ENCODE assay signal across 15 cellular contexts in the genomic region with DNA sequence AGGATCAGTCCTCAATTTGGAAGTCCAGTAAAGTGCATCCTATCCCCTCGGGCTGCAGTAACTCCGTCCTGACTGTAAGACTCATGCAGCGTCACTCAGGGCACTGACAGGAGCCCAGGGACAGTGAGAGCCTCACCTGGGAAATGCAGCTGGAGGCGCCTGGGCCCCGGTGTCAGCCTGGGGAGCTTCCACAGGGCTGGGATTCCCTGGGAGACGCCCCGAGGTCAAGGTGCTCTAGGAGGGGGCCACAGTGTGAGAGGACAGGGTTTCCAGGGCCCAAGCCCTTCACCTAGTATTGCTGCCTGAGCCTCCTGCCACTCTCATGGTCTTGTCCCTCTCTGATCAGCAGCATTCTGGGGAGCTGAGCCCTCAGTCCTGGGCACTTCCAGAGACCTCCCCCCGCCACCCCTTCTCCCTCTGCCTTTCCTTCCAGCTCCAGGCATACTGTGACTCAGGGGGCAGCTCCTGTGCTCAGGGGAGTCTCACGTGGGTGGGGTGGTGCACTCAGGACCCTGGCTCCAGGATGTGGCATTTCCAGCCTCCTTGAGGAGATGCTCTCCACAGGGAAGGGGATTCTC.
DNase-seq lines count a peak whose midpoint lies in the region; ATAC-seq and TF ChIP-seq lines count a peak whose summit lies in the region.
"Had no signal": no experiment of that assay in that cellular context is flagged by ENCODE, and none has a peak within 500 bp of the region (broad histone marks: within the 10 kb centered on the region; RNA-seq: fewer than 3 reads in every experiment).

No MANE protein-coding gene starts in this region.

- RAD21 ChIA-PET in HCT116 (lab: Charles Lee; ENCODE audit: low non-redundant PET in 1 of 2, low total read pairs in 2 of 2, uncharacterized antibody in 2 of 2, unreplicated experiment in 2 of 2) = interaction anchor here (1.1 to 1.5 kb wide), 3 partner anchors 22 to 96 kb away, joined by 3 to 10 read pairs (median 4); no protein-coding TSS in a partner anchor

- no CpG with 5 or more reads among the region's 9 CpGs for WGBS in neuronal stem cell (ENCODE audit: extremely low coverage in 2 of 2, insufficient read length in 2 of 2, insufficient replicate concordance in 1 of 2), 2 donors
- WGBS in heart right ventricle, 2 donors = 66 to 71% methylated on average over 9 of the region's 9 CpGs

- no peak overlapping the region for H3K4me3 Mint-ChIP-seq in activated CD8-positive, alpha-beta memory T cell treated with anti-CD3 and anti-CD28 coated beads, Interleukin-2, amount 10 ng/mL, durations not matched to agents 7 days and 5 days
- H3K4me3 Mint-ChIP-seq: brain had no signal

- H3K14ac ChIP-seq in neuronal stem cell (ENCODE audit: low read length) = no peak overlapping the region

- H3K4ac ChIP-seq in neuronal stem cell (ENCODE audit: low read length) = no peak overlapping the region

- H4K91ac ChIP-seq in neuronal stem cell (ENCODE audit: low read depth, low read length, poor library complexity) = no peak overlapping the region

- TF ChIP-seq POLR2A in HCT116 (IDR thresholded peaks at IDR 0.05; ENCODE audit: borderline replicate concordance, extremely low read depth, insufficient read depth, insufficient read length) = no peak

- H3K36me3 Mint-ChIP-seq in activated CD8-positive, alpha-beta memory T cell treated with anti-CD3 and anti-CD28 coated beads, Interleukin-2, amount 10 ng/mL, durations not matched to agents 7 days and 5 days = no peaks in the 10 kb centered on the region
- H3K36me3 Mint-ChIP-seq: brain had no signal

- in situ Hi-C loops in brain microvascular endothelial cell (cut with HindIII; ENCODE audit: low pct_ligation_motif_present, low sequenced_read_pairs) = no loop called here

- H3K36me3 ChIP-seq in HCT116 (ENCODE audit: control insufficient read depth in 1 of 2, insufficient read depth in 2 of 2, low read length in 2 of 2) (no peaks in the 10 kb centered on the region), brain microvascular endothelial cell (replicated peaks) (no peaks in the 10 kb centered on the region), neuronal stem cell (replicated peaks in 1 of 2; ENCODE audit: control insufficient read depth in 2 of 2, insufficient read depth in 2 of 2, low read length in 2 of 2) (no peaks in the 10 kb centered on the region), heart right ventricle (no peaks in the 10 kb centered on the region)
- H3K36me3 ChIP-seq: BLaER1 treated with 17β-estradiol and CSF1 and Interleukin-3, amounts not matched to agents 10 nM and 100 nM; colonic mucosa had no signal

- H2BK15ac ChIP-seq in neuronal stem cell (ENCODE audit: low read length) = no peak overlapping the region

- no peaks in the 10 kb centered on the region for H3K79me2 ChIP-seq in HCT116 (ENCODE audit: insufficient read depth, low read length)

- H3K4me3 ChIP-seq in HCT116 (replicated peaks in 1 of 2; ENCODE audit: low read depth in 1 of 2, low read length in 2 of 2) (no peak overlapping the region), brain microvascular endothelial cell (ENCODE audit: low read depth, low read length) (no peak overlapping the region), neuronal stem cell (ENCODE audit: low read length in 2 of 2) (no peak overlapping the region), heart right ventricle (no peak overlapping the region)
- H3K4me3 ChIP-seq: A549; BLaER1 treated with 17β-estradiol and CSF1 and Interleukin-3, amounts not matched to agents 10 nM and 100 nM; colonic mucosa; GM23248 had no signal

- no TSS peak for BruUV-seq in HCT116 (replicated peaks; lab: Mats Ljungman, UMichigan)

- H2AK5ac ChIP-seq in neuronal stem cell (ENCODE audit: low read depth, low read length) = no peak overlapping the region

- intact Hi-C loops in HCT116 (cut with micrococcal nuclease) (loop anchor here (1.0 to 10.0 kb wide), 2 partner anchors 96 to 166 kb away; no protein-coding TSS in a partner anchor), heart right ventricle (cut with DNase I) (no loop called here)

- H3K23ac ChIP-seq in neuronal stem cell (ENCODE audit: low read depth, low read length, poor library complexity) = peak overlapping the region; percentile 70

- no peak overlapping the region for H2BK12ac ChIP-seq in neuronal stem cell (ENCODE audit: low read length)

- H3K27me3 ChIP-seq in HCT116 (ENCODE audit: insufficient read depth, low read length) (peaks cover under 1% of the 10 kb centered on the region; the same call in 1 of the 2 replicates), brain microvascular endothelial cell (replicated peaks) (peaks cover 49% of the 10 kb centered on the region), neuronal stem cell (ENCODE audit: control insufficient read depth in 3 of 3, insufficient read depth in 3 of 3, low read depth in 1 of 3, low read length in 3 of 3) (peaks cover 0 to 3% (median 0%) of the 10 kb centered on the region in 3 experiments), heart right ventricle (peaks cover 0 to 38% (median 28%) of the 10 kb centered on the region in 7 donors)
- H3K27me3 ChIP-seq: BLaER1 treated with 17β-estradiol and CSF1 and Interleukin-3, amounts not matched to agents 10 nM and 100 nM; colonic mucosa had no signal

- no peak overlapping the region for H3K27ac ChIP-seq in HCT116 (ENCODE audit: low read depth, low read length)
- H3K27ac ChIP-seq in brain microvascular endothelial cell = peak overlapping the region; percentile 2
- no peak overlapping the region for H3K27ac ChIP-seq in neuronal stem cell (replicated peaks; ENCODE audit: low read length)
- H3K27ac ChIP-seq in heart right ventricle = peak overlapping the region in 1 of 10 donors; percentile 77
- H3K27ac ChIP-seq: A549; BLaER1 treated with 17β-estradiol and CSF1 and Interleukin-3, amounts not matched to agents 10 nM and 100 nM; colonic mucosa; GM23248 had no signal

- no peaks in the 10 kb centered on the region for H3K79me1 ChIP-seq in neuronal stem cell (ENCODE audit: low read depth, low read length)

- CTCF ChIA-PET in activated CD8-positive, alpha-beta memory T cell treated with anti-CD3 and anti-CD28 coated beads, Interleukin-2, amount 10 ng/mL, durations not matched to agents 7 days and 5 days (lab: Charles Lee) = interaction anchor here (0.6 to 6.5 kb wide), 38 partner anchors 8 to 346 kb away, joined by 3 to 80 read pairs (median 4); no protein-coding TSS in a partner anchor
- CTCF ChIA-PET in HCT116 (lab: Charles Lee) = interaction anchor here (0.7 to 4.7 kb wide), 22 partner anchors 9 to 171 kb away, joined by 3 to 58 read pairs (median 5); no protein-coding TSS in a partner anchor

- POLR2A ChIA-PET in HCT116 (lab: Charles Lee) = no interaction called here

- peaks cover 28% of the 10 kb centered on the region for H3K4me1 Mint-ChIP-seq in activated CD8-positive, alpha-beta memory T cell treated with anti-CD3 and anti-CD28 coated beads, Interleukin-2, amount 10 ng/mL, durations not matched to agents 7 days and 5 days
- H3K4me1 Mint-ChIP-seq: brain had no signal

- peaks cover 3% of the 10 kb centered on the region for H3K27me3 Mint-ChIP-seq in activated CD8-positive, alpha-beta memory T cell treated with anti-CD3 and anti-CD28 coated beads, Interleukin-2, amount 10 ng/mL, durations not matched to agents 7 days and 5 days

- H3K4me1 ChIP-seq in HCT116 (ENCODE audit: control insufficient read depth in 1 of 2, insufficient read depth in 2 of 2, low read length in 2 of 2) (no peaks in the 10 kb centered on the region), neuronal stem cell (ENCODE audit: control insufficient read depth in 2 of 2, insufficient read depth in 1 of 2, low read depth in 1 of 2, low read length in 2 of 2) (peaks cover 0 to 1% of the 10 kb centered on the region in 2 donors), heart right ventricle (peaks cover 0 to 11% (median 0%) of the 10 kb centered on the region in 9 donors)
- H3K4me1 ChIP-seq: A549, colonic mucosa had no signal

- no peak overlapping the region for H2AFZ ChIP-seq in HCT116 (ENCODE audit: low read depth, low read length, poor library complexity, severe bottlenecking)
- no peak overlapping the region for H2AFZ ChIP-seq in neuronal stem cell (ENCODE audit: low read length)
- H2AFZ ChIP-seq: GM23248 had no signal

- no peak overlapping the region for H3K4me2 ChIP-seq in HCT116 (ENCODE audit: low read length)
- no peak overlapping the region for H3K4me2 ChIP-seq in neuronal stem cell (ENCODE audit: insufficient read depth, low read length, poor library complexity, severe bottlenecking)
- H3K4me2 ChIP-seq: A549 had no signal

- H3K9ac ChIP-seq in HCT116 (ENCODE audit: low read length) (no peak overlapping the region), neuronal stem cell (ENCODE audit: low read depth, low read length, poor library complexity) (no peak overlapping the region)
- H3K9ac ChIP-seq: BLaER1 treated with 17β-estradiol and CSF1 and Interleukin-3, amounts not matched to agents 10 nM and 100 nM; GM23248 had no signal

- no peak overlapping the region for H2BK5ac ChIP-seq in neuronal stem cell (ENCODE audit: low read length)

- H2BK120ac ChIP-seq in neuronal stem cell (ENCODE audit: low read depth, low read length) = no peak overlapping the region

- H3K9me3 Mint-ChIP-seq in activated CD8-positive, alpha-beta memory T cell treated with anti-CD3 and anti-CD28 coated beads, Interleukin-2, amount 10 ng/mL, durations not matched to agents 7 days and 5 days (ENCODE audit: low read depth) = no peaks in the 10 kb centered on the region
- H3K9me3 Mint-ChIP-seq: brain had no signal

- TF ChIP-seq RAD21 in HCT116 (IDR thresholded peaks at IDR 0.05; ENCODE audit: low read depth) = no peak

- H3K18ac ChIP-seq in neuronal stem cell (ENCODE audit: low read length) = no peak overlapping the region

- H3K27ac Mint-ChIP-seq in activated CD8-positive, alpha-beta memory T cell treated with anti-CD3 and anti-CD28 coated beads, Interleukin-2, amount 10 ng/mL, durations not matched to agents 7 days and 5 days = no peak overlapping the region
- H3K27ac Mint-ChIP-seq: brain had no signal

- H3K9me2 ChIP-seq in HCT116 (ENCODE audit: insufficient read depth) = no peaks in the 10 kb centered on the region

- peak; percentile 22 for ATAC-seq in activated CD8-positive, alpha-beta memory T cell treated with anti-CD3 and anti-CD28 coated beads, Interleukin-2, amount 10 ng/mL, durations not matched to agents 7 days and 5 days
- ATAC-seq in HCT116 = peak; percentile 35
- no peak for ATAC-seq in GM21619 (IDR thresholded peaks at IDR 0.05; ENCODE audit: unreplicated experiment)
- no peak for ATAC-seq in heart right ventricle

- H4K20me1 ChIP-seq in HCT116 (ENCODE audit: insufficient read depth) = no peaks in the 10 kb centered on the region
- H4K20me1 ChIP-seq: BLaER1 treated with 17β-estradiol and CSF1 and Interleukin-3, amounts not matched to agents 10 nM and 100 nM had no signal

- TF ChIP-seq CTCF in HCT116 (IDR thresholded peaks at IDR 0.05 in 2 of 3, conservative IDR thresholded peaks at IDR 0.05 in 1 of 3; ENCODE audit: borderline replicate concordance in 1 of 3, insufficient read depth in 1 of 3, low read depth in 2 of 3, low read length in 2 of 3) = no peak
- TF ChIP-seq CTCF in brain microvascular endothelial cell (IDR thresholded peaks at IDR 0.05; ENCODE audit: low read depth, low read length, missing control alignments) = no peak
- peak in 1 of 9 donors; percentile 0 for TF ChIP-seq CTCF in heart right ventricle (IDR thresholded peaks at IDR 0.05)

- H3K9me3 ChIP-seq in HCT116 (ENCODE audit: control insufficient read depth in 1 of 2, insufficient read depth in 1 of 2, low read depth in 1 of 2, low read length in 2 of 2) (no peaks in the 10 kb centered on the region), neuronal stem cell (replicated peaks in 1 of 2; ENCODE audit: control insufficient read depth in 2 of 2, insufficient read depth in 1 of 2, low read depth in 1 of 2, low read length in 2 of 2) (no peaks in the 10 kb centered on the region), heart right ventricle (no peaks in the 10 kb centered on the region)
- H3K9me3 ChIP-seq: A549; BLaER1 treated with 17β-estradiol and CSF1 and Interleukin-3, amounts not matched to agents 10 nM and 100 nM; colonic mucosa had no signal

- H4K8ac ChIP-seq in neuronal stem cell (ENCODE audit: low read depth, low read length) = no peak overlapping the region

- DNase-seq in activated CD8-positive, alpha-beta memory T cell treated with anti-CD3 and anti-CD28 coated beads, Interleukin-2, amount 10 ng/mL, durations not matched to agents 7 days and 5 days = peak; percentile 28
- no peak for DNase-seq in activated CD8-positive, alpha-beta memory T cell treated with anti-CD3 and anti-CD28 coated beads, Interleukin-2, amount 50 U/mL, for 4 hours
- DNase-seq in HCT116 (ENCODE audit: low read depth, low spot score) = no peak
- no peak for DNase-seq in brain microvascular endothelial cell
- no peak for DNase-seq in neuronal stem cell (ENCODE audit: low spot score)
- DNase-seq in activated naive CD4-positive, alpha-beta T cell (lab: John Stamatoyannopoulos, UW) = no peak
- no peak for DNase-seq in heart right ventricle
- DNase-seq: DMS153, NCI-H187 treated with DMSO at 0.1 percent for 48 hours had no signal

Comparison
In these comparisons a context has a peak if more than half of its experiments do, and no peak if none do; other contexts are left out.
1. ATAC-seq: peak in activated CD8-positive, alpha-beta memory T cell treated with anti-CD3 and anti-CD28 coated beads, Interleukin-2, amount 10 ng/mL, durations not matched to agents 7 days and 5 days (single experiment) and HCT116 (single experiment); none in GM21619 (single experiment) and heart right ventricle (0 of 8).